ENCODE assay signal across 16 cellular contexts in genomic region chr15:28001641-28002040, GRCh38.
DNase-seq lines count a peak whose midpoint lies in the region; TF ChIP-seq lines count a peak whose summit lies in the region.
"Had no signal": no experiment of that assay in that cellular context is flagged by ENCODE, and none has a peak within 500 bp of the region (broad histone marks: within the 10 kb centered on the region; RNA-seq: fewer than 3 reads in every experiment).

No MANE protein-coding gene starts in this region.

- H4K91ac ChIP-seq in trophoblast cell (ENCODE audit: low read depth, low read length) = no peak overlapping the region

- peak overlapping the region; percentile 60 for H3K27ac Mint-ChIP-seq in nephron progenitor cell
- H3K27ac Mint-ChIP-seq: H9 had no signal

- intact Hi-C loops in colonic mucosa (cut with DNase I) (no loop called here), spleen (cut with DNase I; ENCODE audit: low total_unique reads) (no loop called here), dorsolateral prefrontal cortex (cut with DNase I) (no loop called here)

- no peak overlapping the region for H3K18ac ChIP-seq in trophoblast cell (ENCODE audit: low read length)

- no peak overlapping the region for H2AFZ ChIP-seq in trophoblast cell (ENCODE audit: insufficient read depth, low read length, poor library complexity)

- no peak overlapping the region for H3K4me3 Mint-ChIP-seq in nephron progenitor cell
- H3K4me3 Mint-ChIP-seq: CD8-positive, alpha-beta memory T cell; H9 had no signal

- DNase-seq in D341Med (ENCODE audit: low spot score) = peak; percentile 18
- DNase-seq in colonic mucosa = peak; percentile 6
- no peak for DNase-seq in nephron progenitor cell
- peak; percentile 61 for DNase-seq in spleen
- DNase-seq in pons (ENCODE audit: low spot score) = no peak
- DNase-seq in DMS79 treated with DMSO at 0.1 percent for 48 hours (lab: John Stamatoyannopoulos, UW) = no peak
- no peak for DNase-seq in dorsolateral prefrontal cortex
- no peak for DNase-seq in trophoblast cell
- DNase-seq: BE2C; Caco-2; CD8-positive, alpha-beta memory T cell; DMS 273 treated with DMSO at 0.1 percent for 48 hours; GDM1; GOT3; H9 had no signal

- H3K27me3 ChIP-seq in colonic mucosa = no peaks in the 10 kb centered on the region
- H3K27me3 ChIP-seq in spleen (replicated peaks in 1 of 7) = no peaks in the 10 kb centered on the region
- no peaks in the 10 kb centered on the region for H3K27me3 ChIP-seq in dorsolateral prefrontal cortex
- no peaks in the 10 kb centered on the region for H3K27me3 ChIP-seq in trophoblast cell (ENCODE audit: insufficient read depth, low read length)

- no peak overlapping the region for H2BK5ac ChIP-seq in trophoblast cell (ENCODE audit: low read depth, low read length, poor library complexity)

- H2AK5ac ChIP-seq in trophoblast cell (ENCODE audit: low read length) = no peak overlapping the region

- H4K8ac ChIP-seq in trophoblast cell (ENCODE audit: low read depth, low read length) = no peak overlapping the region

- H2BK120ac ChIP-seq in trophoblast cell (ENCODE audit: insufficient read depth, low read length, poor library complexity) = no peak overlapping the region

- H3K4me3 ChIP-seq in colonic mucosa (no peak overlapping the region), spleen (no peak overlapping the region), dorsolateral prefrontal cortex (no peak overlapping the region), trophoblast cell (ENCODE audit: low read depth, low read length) (no peak overlapping the region)
- H3K4me3 ChIP-seq: A549 had no signal

- no peaks in the 10 kb centered on the region for H3K36me3 Mint-ChIP-seq in nephron progenitor cell (ENCODE audit: low read depth)
- H3K36me3 Mint-ChIP-seq: CD8-positive, alpha-beta memory T cell had no signal

- H3K9me3 Mint-ChIP-seq in nephron progenitor cell = peaks cover 9% of the 10 kb centered on the region
- H3K9me3 Mint-ChIP-seq: H9 had no signal

- no peak for TF ChIP-seq CTCF in colonic mucosa (IDR thresholded peaks at IDR 0.05)
- no peak for TF ChIP-seq CTCF in nephron progenitor cell (IDR thresholded peaks at IDR 0.05)
- no peak for TF ChIP-seq CTCF in spleen (IDR thresholded peaks at IDR 0.05 in 8 of 11, conservative IDR thresholded peaks at IDR 0.05 in 3 of 11)
- TF ChIP-seq CTCF in dorsolateral prefrontal cortex (IDR thresholded peaks at IDR 0.05 in 54 of 56, conservative IDR thresholded peaks at IDR 0.05 in 2 of 56; ENCODE audit: low read depth in 1 of 56, partially characterized antibody in 56 of 56) = no peak

- H3K9me3 ChIP-seq in colonic mucosa (no peaks in the 10 kb centered on the region), spleen (peaks cover 0 to 9% (median 0%) of the 10 kb centered on the region in 8 donors), trophoblast cell (ENCODE audit: insufficient read depth, low read depth, low read length) (no peaks in the 10 kb centered on the region)
- H3K9me3 ChIP-seq: A549, BE2C had no signal

- H3K4me1 Mint-ChIP-seq in nephron progenitor cell = no peaks in the 10 kb centered on the region
- H3K4me1 Mint-ChIP-seq: CD8-positive, alpha-beta memory T cell; H9 had no signal

- no peaks in the 10 kb centered on the region for H3K27me3 Mint-ChIP-seq in nephron progenitor cell (ENCODE audit: low read depth, poor library complexity)

- TF ChIP-seq POLR2A in spleen (IDR thresholded peaks at IDR 0.05) = no peak

- H3K9ac ChIP-seq in colonic mucosa (ENCODE audit: low read depth in 2 of 2, low read length in 2 of 2) = no peak overlapping the region
- no peak overlapping the region for H3K9ac ChIP-seq in trophoblast cell (ENCODE audit: low read length)

- H2BK12ac ChIP-seq in trophoblast cell (ENCODE audit: low read length) = no peak overlapping the region

- H3K4me1 ChIP-seq in colonic mucosa (no peaks in the 10 kb centered on the region), spleen (no peaks in the 10 kb centered on the region), trophoblast cell (ENCODE audit: control insufficient read depth in 1 of 2, insufficient read depth in 2 of 2, low read length in 2 of 2) (no peaks in the 10 kb centered on the region)
- H3K4me1 ChIP-seq: BE2C, Caco-2 had no signal

- no peaks in the 10 kb centered on the region for H3K79me1 ChIP-seq in trophoblast cell (ENCODE audit: low read length)

- H4K12ac ChIP-seq in trophoblast cell (ENCODE audit: low read depth, low read length) = no peak overlapping the region

- no peak overlapping the region for H3K14ac ChIP-seq in trophoblast cell (ENCODE audit: low read length)

- H3K4ac ChIP-seq in trophoblast cell (ENCODE audit: low read depth, low read length) = no peak overlapping the region

- no peaks in the 10 kb centered on the region for H3K79me2 ChIP-seq in trophoblast cell (ENCODE audit: control insufficient read depth, insufficient read depth, low read length, poor library complexity)

- no peak overlapping the region for H3K4me2 ChIP-seq in trophoblast cell (ENCODE audit: low read length)
- H3K4me2 ChIP-seq: A549 had no signal

- H3K27ac ChIP-seq in colonic mucosa (no peak overlapping the region), spleen (no peak overlapping the region), dorsolateral prefrontal cortex (peak overlapping the region in 26 of 59 donors; percentile 1 to 89 (median 57)), trophoblast cell (ENCODE audit: low read depth, low read length) (no peak overlapping the region)
- H3K27ac ChIP-seq: A549 had no signal

- H3K23ac ChIP-seq in trophoblast cell (ENCODE audit: low read length) = no peak overlapping the region

- H3K36me3 ChIP-seq in colonic mucosa = no peaks in the 10 kb centered on the region
- no peaks in the 10 kb centered on the region for H3K36me3 ChIP-seq in spleen
- no peaks in the 10 kb centered on the region for H3K36me3 ChIP-seq in trophoblast cell (ENCODE audit: control insufficient read depth in 1 of 2, insufficient read depth in 2 of 2, low read length in 2 of 2)
- H3K36me3 ChIP-seq: BE2C had no signal

- WGBS in spleen, 5 donors = 76 to 88% (median 83%) methylated on average over 6 to 10 of the region's 10 CpGs
- WGBS in trophoblast cell (ENCODE audit: extremely low coverage, insufficient coverage, insufficient read length) = no CpG with 5 or more reads among the region's 10 CpGs

Comparison
In these comparisons a context has a peak if more than half of its experiments do, and no peak if none do; other contexts are left out.
1. DNase-seq: peak in D341Med (single experiment), colonic mucosa (single experiment) and spleen (single experiment); none in nephron progenitor cell (single experiment), pons (single experiment), DMS79 treated with DMSO at 0.1 percent for 48 hours (single experiment), dorsolateral prefrontal cortex (0 of 10) and trophoblast cell (0 of 2).